In genomic region chr1:94247146-94248094, GRCh38 we compare ENCODE assay signal across 8 cellular contexts. TPM values are rescaled to one million over a fixed set of nuclear protein-coding genes. Genes with fewer than 3 reads are reported as not detected.
A peak's percentile ranks its signal among the peaks of the same experiment; 100 is the strongest.
DNase-seq lines count a peak whose midpoint lies in the region; ATAC-seq, FAIRE-seq and TF ChIP-seq lines count a peak whose summit lies in the region.

No MANE protein-coding gene starts in this region.

- no peak for TF ChIP-seq CTCF in lower leg skin (IDR thresholded peaks at IDR 0.05)
- no peak for TF ChIP-seq CTCF in stomach (IDR thresholded peaks at IDR 0.05)

- no peaks in the 10 kb centered on the region for H3K36me3 ChIP-seq in stomach

- peaks cover 0 to 17% (median 0%) of the 10 kb centered on the region in 3 donors for H3K27me3 ChIP-seq in stomach

- peak overlapping the region; percentile 47 for H3K4me3 ChIP-seq in lower leg skin (ENCODE audit: low read depth, poor library complexity, severe bottlenecking)
- peak overlapping the region; percentile 68 to 79 (median 72) for H3K4me3 ChIP-seq in stomach

- DNase-seq in DMS53 treated with DMSO at 0.1 percent for 48 hours (lab: John Stamatoyannopoulos, UW; ENCODE audit: unreplicated experiment) (peak; percentile 80), HTR-8/SVneo (ENCODE audit: insufficient read length, low spot score) (peak; percentile 61), SW480 (ENCODE audit: low spot score) (peak; percentile 56), dermis blood vessel endothelial cell (peak; percentile 93), lower leg skin (ENCODE audit: low spot score in 2 of 2) (peak in 1 of 2 donors; percentile 92), stomach (peak; percentile 89), foreskin melanocyte (no peak)

- TF ChIP-seq POLR2A in lower leg skin (IDR thresholded peaks at IDR 0.05) (no peak), stomach (IDR thresholded peaks at IDR 0.05) (no peak)

- H3K4me1 ChIP-seq in stomach, result peaks cover 20 to 54% (median 31%) of the 10 kb centered on the region in 4 donors

- WGBS in lower leg skin, 2 donors, result 1% methylated on average over 42 to 52 of the region's 102 CpGs
- WGBS in stomach, 5 donors, result 0 to 4% (median 1%) methylated on average over 14 to 102 of the region's 102 CpGs

- H3K9me3 ChIP-seq in stomach, result peaks cover 0 to 5% (median 0%) of the 10 kb centered on the region in 4 donors

- H3K27ac ChIP-seq in stomach, result peak overlapping the region; percentile 83 to 98 (median 93)

- ATAC-seq in GM21381 (IDR thresholded peaks at IDR 0.05; ENCODE audit: unreplicated experiment), result peak; percentile 81

- FAIRE-seq in HTR-8/SVneo (lab: Jason Lieb, UNC), result peak; percentile 92

- no peak for TF ChIP-seq EP300 in stomach (IDR thresholded peaks at IDR 0.05)

- intact Hi-C loops in lower leg skin (cut with DNase I; ENCODE audit: low total_unique reads) (no loop called here), stomach (cut with DNase I; ENCODE audit: low total_unique reads) (no loop called here)

RNA-seq across cellular contexts. Expression of gene ARHGAP29, which starts 10.0 kb away (rescaled TPM):
- 254 and 371 TPM in 2 replicates for total RNA-seq in dermis blood vessel endothelial cell
- 10 to 100 TPM; 30.1 to 49.5 (median 33.9) TPM for total RNA-seq in lower leg skin
- 10 to 100 TPM in 4 of 5 donors, 1 to 10 TPM in 1; 8.1 to 90.9 (median 30.1) TPM for total RNA-seq in stomach
- 1 to 10 TPM; 4.4 to 8.9 (median 5.4) TPM for polyA plus RNA-seq in stomach
